In the genomic region with DNA sequence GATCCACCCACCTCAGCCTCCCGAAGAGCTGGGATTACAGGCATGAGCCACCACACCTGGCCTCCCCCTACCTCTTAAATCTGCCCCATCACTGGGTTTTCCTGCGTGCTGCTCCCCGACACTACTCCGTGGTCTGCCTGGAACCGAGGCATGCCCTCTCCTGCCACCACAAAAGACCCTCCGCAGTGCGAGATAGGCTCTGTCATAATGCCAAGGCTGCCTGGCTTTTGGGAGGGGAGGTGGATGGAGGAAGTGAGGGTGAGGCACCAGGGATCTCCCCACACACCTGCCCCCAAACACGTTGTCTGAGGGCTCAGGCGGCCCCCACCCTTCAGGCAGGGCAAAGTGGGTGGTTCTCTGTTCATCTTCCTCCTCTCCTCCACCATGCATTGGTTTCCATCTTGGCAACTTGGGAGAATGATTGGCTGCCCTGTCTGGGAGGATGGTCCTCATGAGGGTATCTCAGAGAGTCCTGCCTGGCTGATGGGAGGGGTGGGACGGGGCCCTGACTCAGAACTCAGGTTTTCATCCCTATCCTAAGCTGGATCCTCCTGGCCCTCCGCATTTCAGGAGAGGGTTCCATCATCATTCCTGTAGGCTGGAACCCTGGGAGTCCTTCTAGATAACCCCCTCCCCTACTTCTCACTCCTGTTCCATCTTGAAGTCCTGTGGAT, we compare ENCODE assay signal across 26 cellular contexts. TPM values are rescaled to one million over a fixed set of nuclear protein-coding genes. Genes with fewer than 3 reads are reported as not detected.
"Had no signal": no experiment of that assay in that cellular context is flagged by ENCODE, and none has a peak within 500 bp of the region (broad histone marks: within the 10 kb centered on the region; RNA-seq: fewer than 3 reads in every experiment).

No MANE protein-coding gene starts in this region.

- H3K27ac ChIP-seq: PC-9 had no signal

- H2AFZ ChIP-seq: PC-9 had no signal

- H3K4me2 ChIP-seq: PC-9 had no signal

- H3K27ac Mint-ChIP-seq: activated B cell treated with CpG ODN at 0.5 μM for 24 hours; activated CD4-positive, alpha-beta memory T cell treated with anti-CD3 and anti-CD28 coated beads, Interleukin-2, amount 10 ng/mL, durations not matched to agents 7 days and 5 days; activated naive CD4-positive, alpha-beta T cell treated with anti-CD3 and anti-CD28 coated beads for 36 hours; activated naive CD8-positive, alpha-beta T cell; activated T-helper 17 cell treated with anti-CD3 and anti-CD28 coated beads, Interleukin-2, amount 50 U/mL, for 72 hours; T-helper 17 cell had no signal

- H3K36me3 ChIP-seq: MG63 had no signal

- H3K9me3 Mint-ChIP-seq: activated B cell treated with CpG ODN at 0.5 μM for 24 hours; activated CD4-positive, alpha-beta memory T cell treated with anti-CD3 and anti-CD28 coated beads, Interleukin-2, amount 10 ng/mL, durations not matched to agents 7 days and 5 days; activated naive CD4-positive, alpha-beta T cell treated with anti-CD3 and anti-CD28 coated beads for 36 hours; activated T-helper 17 cell treated with anti-CD3 and anti-CD28 coated beads, Interleukin-2, amount 50 U/mL, for 72 hours had no signal

- H3K4me3 ChIP-seq: MG63, PC-9 had no signal

- H3K27me3 Mint-ChIP-seq: activated naive CD8-positive, alpha-beta T cell; activated T-helper 17 cell treated with anti-CD3 and anti-CD28 coated beads, Interleukin-2, amount 50 U/mL, for 72 hours; T-helper 17 cell had no signal

- H3K4me3 Mint-ChIP-seq: activated B cell treated with CpG ODN at 0.5 μM for 24 hours; activated CD4-positive, alpha-beta memory T cell treated with anti-CD3 and anti-CD28 coated beads, Interleukin-2, amount 10 ng/mL, durations not matched to agents 7 days and 5 days; activated naive CD4-positive, alpha-beta T cell treated with anti-CD3 and anti-CD28 coated beads for 36 hours; activated naive CD8-positive, alpha-beta T cell; activated T-helper 17 cell treated with anti-CD3 and anti-CD28 coated beads, Interleukin-2, amount 50 U/mL, for 72 hours; brain; T-helper 17 cell had no signal

- ATAC-seq: activated T-helper 17 cell treated with anti-CD3 and anti-CD28 coated beads, Interleukin-2, amount 50 U/mL, for 72 hours; T-helper 17 cell had no signal

- H3K36me3 Mint-ChIP-seq: activated naive CD8-positive, alpha-beta T cell; brain had no signal

- DNase-seq: activated B cell treated with CpG ODN at 0.5 μM for 24 hours; activated CD4-positive, alpha-beta memory T cell treated with anti-CD3 and anti-CD28 coated beads, Interleukin-2, amount 10 ng/mL, durations not matched to agents 7 days and 5 days; activated CD4-positive, alpha-beta T cell treated with anti-CD3 and anti-CD28 coated beads for 1 hour; activated CD4-positive, alpha-beta T cell treated with anti-CD3 and anti-CD28 coated beads, Interleukin-2, amount 50 U/mL, for 1 hour; activated gamma-delta T cell; activated naive CD4-positive, alpha-beta T cell treated with anti-CD3 and anti-CD28 coated beads for 36 hours; activated T-cell treated with anti-CD3 and anti-CD28 coated beads for 4 hours; activated T-cell treated with anti-CD3 and anti-CD28 coated beads, Interleukin-2, amount 50 U/mL, for 48 hours; amygdala; MG63; MV-4-11; NCI-H1092 treated with DMSO at 0.1 percent for 48 hours; NCI-H1436 treated with DMSO at 0.1 percent for 48 hours; NCI-H187; NCI-H2081; NCI-H446; NCI-H524; PC-9; SIG-M5; T-helper 17 cell; T-helper 9 cell had no signal

- H3K4me1 Mint-ChIP-seq: activated B cell treated with CpG ODN at 0.5 μM for 24 hours; activated CD4-positive, alpha-beta memory T cell treated with anti-CD3 and anti-CD28 coated beads, Interleukin-2, amount 10 ng/mL, durations not matched to agents 7 days and 5 days; activated T-helper 17 cell treated with anti-CD3 and anti-CD28 coated beads, Interleukin-2, amount 50 U/mL, for 72 hours had no signal

RNA-seq across cellular contexts. Expression of gene TNS4, which starts 35.0 kb away (rescaled TPM):
- total RNA-seq: astrocyte, cardiac septum had no signal
